Comparison of ENCODE assay signal across 25 cellular contexts in genomic region chr2:222760301-222760897, GRCh38.
"Had no signal": no experiment of that assay in that cellular context is flagged by ENCODE, and none has a peak within 500 bp of the region (broad histone marks: within the 10 kb centered on the region; RNA-seq: fewer than 3 reads in every experiment).

No MANE protein-coding gene starts in this region.

- DNase-seq: cerebellar nuclear complex; colonic mucosa; dermis blood vessel endothelial cell; effector CD4-positive, alpha-beta T cell; endodermal cell; erythroblast; foreskin keratinocyte; left colon; left ventricle myocardium superior; mucosa of descending colon; naive thymus-derived CD8-positive, alpha-beta T cell; occipital lobe; psoas muscle; spleen; stimulated activated CD4-positive, alpha-beta T cell treated with anti-CD3 and anti-CD28 coated beads, Interleukin-15, amount 100 ng/mL, for 24 hours; stimulated activated CD4-positive, alpha-beta T cell treated with anti-CD3 and anti-CD28 coated beads, Interleukin-1b, Interleukin-23, amount 100 ng/mL, for 48 hours; stimulated activated CD4-positive, alpha-beta T cell treated with anti-CD3 and anti-CD28 coated beads, Interleukin-4, amount 100 ng/mL, for 24 hours; trophoblast cell had no signal

- H3K36me3 Mint-ChIP-seq: naive thymus-derived CD8-positive, alpha-beta T cell; stimulated activated memory B cell treated with anti-CD40 and anti-IgM and Interleukin-4, amounts not matched to agents 10 μg/mL and 1 μg/mL and 100 μg/mL, for 72 hours had no signal

- H3K4me1 ChIP-seq: colonic mucosa, psoas muscle, spleen had no signal

- H3K27me3 ChIP-seq: colonic mucosa, foreskin keratinocyte, hepatocyte had no signal

- H3K27ac ChIP-seq: colonic mucosa, foreskin keratinocyte, hepatocyte, parathyroid adenoma, psoas muscle, spleen had no signal

- ATAC-seq: foreskin keratinocyte; left colon; left ventricle myocardium superior; mucosa of descending colon; naive thymus-derived CD8-positive, alpha-beta T cell; psoas muscle; sciatic nerve; stimulated activated memory B cell treated with anti-CD40 and anti-IgM and Interleukin-4, amounts not matched to agents 10 μg/mL and 1 μg/mL and 100 μg/mL, for 72 hours had no signal

- H3K27ac Mint-ChIP-seq: endodermal cell; naive thymus-derived CD8-positive, alpha-beta T cell; stimulated activated memory B cell treated with anti-CD40 and anti-IgM and Interleukin-4, amounts not matched to agents 10 μg/mL and 1 μg/mL and 100 μg/mL, for 72 hours; stimulated activated naive CD8-positive, alpha-beta T cell treated with anti-CD3 and anti-CD28 coated beads, Interleukin-15, Interleukin-2, amounts not matched to agents 100 ng/mL and 50 ng/mL, for 24 hours had no signal

- H3K9me3 Mint-ChIP-seq: endodermal cell; naive thymus-derived CD8-positive, alpha-beta T cell; neural crest cell; stimulated activated memory B cell treated with anti-CD40 and anti-IgM and Interleukin-4, amounts not matched to agents 10 μg/mL and 1 μg/mL and 100 μg/mL, for 72 hours; stimulated activated naive CD8-positive, alpha-beta T cell treated with anti-CD3 and anti-CD28 coated beads, Interleukin-15, Interleukin-2, amounts not matched to agents 100 ng/mL and 50 ng/mL, for 24 hours had no signal

- H3K9me3 ChIP-seq: colonic mucosa, mucosa of descending colon, psoas muscle, spleen had no signal

- H3K27me3 Mint-ChIP-seq: stimulated activated memory B cell treated with anti-CD40 and anti-IgM and Interleukin-4, amounts not matched to agents 10 μg/mL and 1 μg/mL and 100 μg/mL, for 72 hours had no signal

- H3K36me3 ChIP-seq: colonic mucosa, spleen had no signal

- H3K4me3 ChIP-seq: colonic mucosa, hepatocyte, lung, mucosa of descending colon, psoas muscle, spleen had no signal

- H3K4me1 Mint-ChIP-seq: stimulated activated memory B cell treated with anti-CD40 and anti-IgM and Interleukin-4, amounts not matched to agents 10 μg/mL and 1 μg/mL and 100 μg/mL, for 72 hours had no signal

- H3K4me3 Mint-ChIP-seq: endodermal cell; naive thymus-derived CD8-positive, alpha-beta T cell; neural crest cell; stimulated activated memory B cell treated with anti-CD40 and anti-IgM and Interleukin-4, amounts not matched to agents 10 μg/mL and 1 μg/mL and 100 μg/mL, for 72 hours; stimulated activated naive CD8-positive, alpha-beta T cell treated with anti-CD3 and anti-CD28 coated beads, Interleukin-15, Interleukin-2, amounts not matched to agents 100 ng/mL and 50 ng/mL, for 24 hours had no signal
